10 cellular contexts compared by ENCODE assay signal in genomic region chr15:40512440-40512839, GRCh38. TPM values are rescaled to one million over a fixed set of nuclear protein-coding genes. Genes with fewer than 3 reads are reported as not detected.
A peak's percentile ranks its signal among the peaks of the same experiment; 100 is the strongest.
DNase-seq lines count a peak whose midpoint lies in the region; ATAC-seq, FAIRE-seq and TF ChIP-seq lines count a peak whose summit lies in the region.
"Had no signal": no experiment of that assay in that cellular context is flagged by ENCODE, and none has a peak within 500 bp of the region (broad histone marks: within the 10 kb centered on the region; RNA-seq: fewer than 3 reads in every experiment).

No MANE protein-coding gene starts in this region.

- peaks cover 60% of the 10 kb centered on the region for H3K27me3 Mint-ChIP-seq in activated T-cell treated with anti-CD3 and anti-CD28 coated beads, Interleukin-2, amount 50 U/mL, for 72 hours (ENCODE audit: low read depth)
- H3K27me3 Mint-ChIP-seq in WTC11 (ENCODE audit: low read depth) (peaks cover 53% of the 10 kb centered on the region), glutamatergic neuron (ENCODE audit: unreplicated experiment) (peaks cover 9% of the 10 kb centered on the region)

- POLR2A ChIA-PET in WTC11 (lab: Charles Lee), result interaction anchor here (0.5 kb wide), 1 partner anchor 285 kb away, joined by 4 read pairs; no protein-coding TSS in a partner anchor

- no peaks in the 10 kb centered on the region for H3K9me3 Mint-ChIP-seq in activated T-cell treated with anti-CD3 and anti-CD28 coated beads, Interleukin-2, amount 50 U/mL, for 72 hours
- H3K9me3 Mint-ChIP-seq in WTC11 (no peaks in the 10 kb centered on the region), glutamatergic neuron (ENCODE audit: unreplicated experiment) (peaks cover 5% of the 10 kb centered on the region)
- H3K9me3 Mint-ChIP-seq in stimulated activated effector memory CD8-positive, alpha-beta T cell treated with anti-CD3 and anti-CD28 coated beads, Interleukin-12 subunit alpha, Interleukin-12 subunit beta, amount 100 ng/mL, for 72 hours, result no peaks in the 10 kb centered on the region

- no peak for TF ChIP-seq CTCF in WTC11 (IDR thresholded peaks at IDR 0.05)
- no peak for TF ChIP-seq CTCF in glutamatergic neuron (IDR thresholded peaks at IDR 0.05; ENCODE audit: partially characterized antibody, unreplicated experiment)

- ATAC-seq in activated T-cell treated with anti-CD3 and anti-CD28 coated beads, Interleukin-2, amount 50 U/mL, for 72 hours (replicated peaks in 1 of 2), result no peak
- ATAC-seq in WTC11, result no peak
- no peak for ATAC-seq in stimulated activated effector memory CD8-positive, alpha-beta T cell treated with anti-CD3 and anti-CD28 coated beads, Interleukin-12 subunit alpha, Interleukin-12 subunit beta, amount 100 ng/mL, for 72 hours
- no peak for ATAC-seq in GM18517 (IDR thresholded peaks at IDR 0.05; ENCODE audit: unreplicated experiment)

- DNase-seq in activated T-cell treated with anti-CD3 and anti-CD28 coated beads, Interleukin-2, amount 50 U/mL, for 72 hours, result no peak
- DNase-seq in activated T-cell treated with anti-CD3 and anti-CD28 coated beads for 4 hours (no peak), WTC11 (ENCODE audit: low spot score) (no peak), glutamatergic neuron (no peak), GM19239 (ENCODE audit: insufficient read length, low spot score) (no peak), HuH-7 (ENCODE audit: low spot score) (no peak)
- DNase-seq in stimulated activated effector memory CD8-positive, alpha-beta T cell treated with anti-CD3 and anti-CD28 coated beads, Interleukin-12 subunit alpha, Interleukin-12 subunit beta, amount 100 ng/mL, for 72 hours (ENCODE audit: low spot score in 2 of 2), result no peak
- DNase-seq: NCI-H1105, spleen had no signal

- CTCF ChIA-PET in WTC11 (lab: Charles Lee), result interaction anchor here (1.5 kb wide), 1 partner anchor 73 kb away, joined by 3 read pairs; no protein-coding TSS in a partner anchor

- H3K27ac Mint-ChIP-seq in activated T-cell treated with anti-CD3 and anti-CD28 coated beads, Interleukin-2, amount 50 U/mL, for 72 hours, result no peak overlapping the region
- H3K27ac Mint-ChIP-seq in WTC11 (no peak overlapping the region), glutamatergic neuron (ENCODE audit: unreplicated experiment) (no peak overlapping the region)
- no peak overlapping the region for H3K27ac Mint-ChIP-seq in stimulated activated effector memory CD8-positive, alpha-beta T cell treated with anti-CD3 and anti-CD28 coated beads, Interleukin-12 subunit alpha, Interleukin-12 subunit beta, amount 100 ng/mL, for 72 hours

- peaks cover 25% of the 10 kb centered on the region for H3K4me1 Mint-ChIP-seq in activated T-cell treated with anti-CD3 and anti-CD28 coated beads, Interleukin-2, amount 50 U/mL, for 72 hours (ENCODE audit: low read depth)
- H3K4me1 Mint-ChIP-seq in WTC11 (peaks cover 16% of the 10 kb centered on the region), glutamatergic neuron (ENCODE audit: low read depth, unreplicated experiment) (peaks cover 3% of the 10 kb centered on the region)
- peaks cover 17% of the 10 kb centered on the region for H3K4me1 Mint-ChIP-seq in stimulated activated effector memory CD8-positive, alpha-beta T cell treated with anti-CD3 and anti-CD28 coated beads, Interleukin-12 subunit alpha, Interleukin-12 subunit beta, amount 100 ng/mL, for 72 hours

- FAIRE-seq in GM19239 (lab: Jason Lieb, UNC), result no peak

- peak overlapping the region; percentile 68 to 81 for H3K4me3 Mint-ChIP-seq in activated T-cell treated with anti-CD3 and anti-CD28 coated beads, Interleukin-2, amount 50 U/mL, for 72 hours
- H3K4me3 Mint-ChIP-seq in WTC11 (peak overlapping the region; percentile 85), glutamatergic neuron (ENCODE audit: unreplicated experiment) (peak overlapping the region; percentile 85)
- peak overlapping the region; percentile 72 for H3K4me3 Mint-ChIP-seq in stimulated activated effector memory CD8-positive, alpha-beta T cell treated with anti-CD3 and anti-CD28 coated beads, Interleukin-12 subunit alpha, Interleukin-12 subunit beta, amount 100 ng/mL, for 72 hours

- no peaks in the 10 kb centered on the region for H3K36me3 Mint-ChIP-seq in activated T-cell treated with anti-CD3 and anti-CD28 coated beads, Interleukin-2, amount 50 U/mL, for 72 hours (ENCODE audit: insufficient read depth in 2 of 2)
- H3K36me3 Mint-ChIP-seq in WTC11 (no peaks in the 10 kb centered on the region), glutamatergic neuron (ENCODE audit: unreplicated experiment) (no peaks in the 10 kb centered on the region)
- no peaks in the 10 kb centered on the region for H3K36me3 Mint-ChIP-seq in stimulated activated effector memory CD8-positive, alpha-beta T cell treated with anti-CD3 and anti-CD28 coated beads, Interleukin-12 subunit alpha, Interleukin-12 subunit beta, amount 100 ng/mL, for 72 hours

TF ChIP-seq in WTC11, 78 proteins besides CTCF, POLR2A, EP300 and RAD21 (continues in another document):
- TF ChIP-seq PRDM15 (CRISPR knock-in tag; IDR thresholded peaks at IDR 0.05), result no peak
- no peak for TF ChIP-seq NFATC4 (CRISPR knock-in tag; IDR thresholded peaks at IDR 0.05)
- no peak for TF ChIP-seq ZNF416 (CRISPR knock-in tag; IDR thresholded peaks at IDR 0.05)
- no peak for TF ChIP-seq ZNF232 (CRISPR knock-in tag; IDR thresholded peaks at IDR 0.05)
- TF ChIP-seq MXD4 (CRISPR knock-in tag; IDR thresholded peaks at IDR 0.05; ENCODE audit: borderline replicate concordance), result no peak
- no peak for TF ChIP-seq HMGA2 (CRISPR knock-in tag; IDR thresholded peaks at IDR 0.05)
- no peak for TF ChIP-seq TEAD1 (CRISPR knock-in tag; IDR thresholded peaks at IDR 0.05)
- no peak for TF ChIP-seq ZSCAN18 (CRISPR knock-in tag; IDR thresholded peaks at IDR 0.05)
- TF ChIP-seq ESRRA (CRISPR knock-in tag; IDR thresholded peaks at IDR 0.05; ENCODE audit: borderline replicate concordance), result no peak

RNA-seq across cellular contexts. Expression of gene CHST14, which starts 41.7 kb away (rescaled TPM):
- 1 to 10 TPM; 9.5 to 9.7 TPM for total RNA-seq in activated T-cell treated with anti-CD3 and anti-CD28 coated beads, Interleukin-2, amount 50 U/mL, for 72 hours
- 21.3 to 29.5 TPM (median 26.2 TPM) in 3 replicates for total RNA-seq in WTC11 (2021)
- 3.9 TPM for total RNA-seq in glutamatergic neuron (ENCODE audit: unreplicated experiment)

RNA-seq across cellular contexts. Expression of gene CCDC32, which starts 52.4 kb away (rescaled TPM):
- total RNA-seq in activated T-cell treated with anti-CD3 and anti-CD28 coated beads, Interleukin-2, amount 50 U/mL, for 72 hours, result 10 to 100 TPM; 34.8 to 38.1 TPM
- total RNA-seq in WTC11 (2021) (12.8 to 15.6 TPM (median 13.7 TPM) in 3 replicates), glutamatergic neuron (ENCODE audit: unreplicated experiment) (21.4 TPM)

RNA-seq across cellular contexts. Expression of gene RPUSD2, which starts 56.7 kb away (rescaled TPM):
- 10 to 100 TPM; 11.3 to 12.9 TPM for total RNA-seq in activated T-cell treated with anti-CD3 and anti-CD28 coated beads, Interleukin-2, amount 50 U/mL, for 72 hours
- total RNA-seq in WTC11 (2021), result 28.5 to 34.2 TPM (median 30.8 TPM) in 3 replicates
- total RNA-seq in glutamatergic neuron (ENCODE audit: unreplicated experiment), result 10.6 TPM
